Comparison of ENCODE assay signal across 8 cellular contexts in genomic region chr4:140296335-140296753, GRCh38.
DNase-seq lines count a peak whose midpoint lies in the region; ATAC-seq and TF ChIP-seq lines count a peak whose summit lies in the region.

No MANE protein-coding gene starts in this region.

- peak overlapping the region; percentile 40 to 87 (median 74) for H3K27ac ChIP-seq in adrenal gland
- H3K27ac ChIP-seq in thoracic aorta = no peak overlapping the region
- no peak overlapping the region for H3K27ac ChIP-seq in MM.1S (ENCODE audit: low read length)

- CTCF ChIA-PET in activated CD4-positive, alpha-beta memory T cell treated with anti-CD3 and anti-CD28 coated beads for 36 hours (lab: Charles Lee) = no interaction called here
- CTCF ChIA-PET in GM10248 (lab: Yijun Ruan, JAX) = no interaction called here

- peak in 1 of 2 donors; percentile 86 for TF ChIP-seq POLR2A in adrenal gland (IDR thresholded peaks at IDR 0.05)

- no peaks in the 10 kb centered on the region for H3K4me1 Mint-ChIP-seq in activated CD4-positive, alpha-beta memory T cell treated with anti-CD3 and anti-CD28 coated beads for 36 hours (ENCODE audit: low read depth)

- H3K4me1 ChIP-seq in adrenal gland (replicated peaks in 1 of 2) (peaks cover 15 to 18% of the 10 kb centered on the region in 2 donors), thoracic aorta (ENCODE audit: control insufficient read depth in 1 of 2, low read depth in 2 of 2) (peaks cover 0 to 10% of the 10 kb centered on the region in 2 donors), MM.1S (ENCODE audit: low read length) (no peaks in the 10 kb centered on the region)

- no peak for TF ChIP-seq CTCF in adrenal gland (IDR thresholded peaks at IDR 0.05)
- TF ChIP-seq CTCF in thoracic aorta (IDR thresholded peaks at IDR 0.05) = no peak
- no peak for TF ChIP-seq CTCF in GM10248 (IDR thresholded peaks at IDR 0.05; ENCODE audit: control extremely low read depth, extremely low read depth, low read depth, missing control alignments)
- TF ChIP-seq CTCF in MM.1S (IDR thresholded peaks at IDR 0.05; ENCODE audit: low read length) = no peak

- peaks cover 7% of the 10 kb centered on the region for H3K27me3 Mint-ChIP-seq in activated CD4-positive, alpha-beta memory T cell treated with anti-CD3 and anti-CD28 coated beads for 36 hours

- intact Hi-C loops in adrenal gland (cut with DNase I) = no loop called here
- intact Hi-C loops in activated CD4-positive, alpha-beta memory T cell treated with anti-CD3 and anti-CD28 coated beads for 36 hours (cut with micrococcal nuclease) = no loop called here

- H3K9me3 Mint-ChIP-seq in activated CD4-positive, alpha-beta memory T cell treated with anti-CD3 and anti-CD28 coated beads for 36 hours = no peaks in the 10 kb centered on the region

- no peaks in the 10 kb centered on the region for H3K9me2 ChIP-seq in MM.1S (replicated peaks; ENCODE audit: insufficient read depth, low read length)

- no peaks in the 10 kb centered on the region for H3F3A ChIP-seq in MM.1S (ENCODE audit: insufficient read depth, low read length)

- H3K36me3 ChIP-seq in adrenal gland (replicated peaks in 1 of 2) (no peaks in the 10 kb centered on the region), thoracic aorta (no peaks in the 10 kb centered on the region), MM.1S (replicated peaks; ENCODE audit: insufficient read depth, low read length) (no peaks in the 10 kb centered on the region)

- H4K20me1 ChIP-seq in MM.1S (ENCODE audit: insufficient read depth, low read length) = no peaks in the 10 kb centered on the region

- POLR2A ChIA-PET in activated CD4-positive, alpha-beta memory T cell treated with anti-CD3 and anti-CD28 coated beads for 36 hours (lab: Charles Lee) = no interaction called here
- POLR2A ChIA-PET in GM10248 (lab: Yijun Ruan, JAX) = no interaction called here

- H3K36me3 Mint-ChIP-seq in activated CD4-positive, alpha-beta memory T cell treated with anti-CD3 and anti-CD28 coated beads for 36 hours = no peaks in the 10 kb centered on the region

- H3K4me3 ChIP-seq in adrenal gland = peak overlapping the region in 1 of 4 donors; percentile 14
- peak overlapping the region; percentile 18 for H3K4me3 ChIP-seq in thoracic aorta
- no peak overlapping the region for H3K4me3 ChIP-seq in MM.1S (ENCODE audit: low read length)

- H2AFZ ChIP-seq in MM.1S (ENCODE audit: low read length) = no peak overlapping the region

- no peak overlapping the region for H3K4me2 ChIP-seq in MM.1S (ENCODE audit: low read depth, low read length)

- H3K9ac ChIP-seq in MM.1S (ENCODE audit: low read length) = no peak overlapping the region

- no peak overlapping the region for H3K4me3 Mint-ChIP-seq in activated CD4-positive, alpha-beta memory T cell treated with anti-CD3 and anti-CD28 coated beads for 36 hours

- 15 to 27% (median 19%) methylated on average over 10 of the region's 10 CpGs for WGBS in adrenal gland, 4 donors

- peak; percentile 40 for DNase-seq in DMS153 treated with DMSO at 0.1 percent for 48 hours (lab: John Stamatoyannopoulos, UW; ENCODE audit: unreplicated experiment)
- DNase-seq in DMS153 (lab: John Stamatoyannopoulos, UW) = no peak
- DNase-seq in adrenal gland = peak; percentile 78 to 95 (median 90)
- peak; percentile 28 for DNase-seq in iPS-NIHi11 (ENCODE audit: low spot score)
- peak; percentile 30 for DNase-seq in thoracic aorta (ENCODE audit: low spot score)
- DNase-seq in activated CD4-positive, alpha-beta memory T cell treated with anti-CD3 and anti-CD28 coated beads for 36 hours = no peak
- DNase-seq in GM10248 (ENCODE audit: extremely low spot score) = no peak
- no peak for DNase-seq in MM.1S

- H3K79me2 ChIP-seq in MM.1S (ENCODE audit: low read length) = no peaks in the 10 kb centered on the region

- H3K27ac Mint-ChIP-seq in activated CD4-positive, alpha-beta memory T cell treated with anti-CD3 and anti-CD28 coated beads for 36 hours = no peak overlapping the region

- H3K27me3 ChIP-seq in adrenal gland = no peaks in the 10 kb centered on the region
- no peaks in the 10 kb centered on the region for H3K27me3 ChIP-seq in thoracic aorta (replicated peaks; ENCODE audit: insufficient read depth)
- no peaks in the 10 kb centered on the region for H3K27me3 ChIP-seq in MM.1S (replicated peaks; ENCODE audit: insufficient read depth, low read length)

- H3K9me3 ChIP-seq in adrenal gland (replicated peaks in 1 of 3) = no peaks in the 10 kb centered on the region
- H3K9me3 ChIP-seq in thoracic aorta = no peaks in the 10 kb centered on the region
- no peaks in the 10 kb centered on the region for H3K9me3 ChIP-seq in MM.1S (replicated peaks; ENCODE audit: insufficient read depth, low read length)

- peak; percentile 38 for ATAC-seq in thoracic aorta (ENCODE audit: insufficient number of reproducible peaks, low FRiP score, low read depth)

Comparison
In these comparisons a context has a peak if more than half of its experiments do, and no peak if none do; other contexts are left out.
1. DNase-seq: peak in DMS153 treated with DMSO at 0.1 percent for 48 hours (single experiment), adrenal gland (7 of 7), iPS-NIHi11 (single experiment) and thoracic aorta (single experiment); none in DMS153 (single experiment), activated CD4-positive, alpha-beta memory T cell treated with anti-CD3 and anti-CD28 coated beads for 36 hours (single experiment), GM10248 (single experiment) and MM.1S (single experiment).
2. H3K27ac ChIP-seq: peak in adrenal gland (5 of 5); none in thoracic aorta (0 of 2) and MM.1S (single experiment).